ENCODE assay signal across 16 cellular contexts in the genomic region with DNA sequence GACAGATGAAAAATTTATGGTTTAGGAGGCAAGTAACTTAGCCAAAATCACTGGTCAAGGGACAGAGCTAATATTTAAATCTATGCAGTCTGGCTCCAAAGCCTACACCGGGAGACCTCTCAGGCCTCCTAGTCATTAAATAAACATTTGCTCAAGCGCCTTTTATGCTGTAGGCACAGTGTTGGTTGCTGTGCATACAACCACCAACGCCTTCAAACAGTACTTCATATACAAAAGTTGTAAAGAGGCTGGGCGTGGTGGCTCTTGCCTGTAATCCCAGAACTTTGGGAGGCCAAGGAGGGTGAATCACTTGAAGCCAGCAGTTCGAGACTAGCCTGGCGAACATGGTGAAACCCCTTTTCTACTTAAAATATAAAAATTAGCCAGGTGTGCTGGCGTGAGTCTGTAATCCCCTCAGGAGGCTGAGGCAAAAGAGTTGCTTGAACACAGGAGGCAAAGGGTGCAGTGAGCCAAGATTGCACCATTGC.
DNase-seq lines count a peak whose midpoint lies in the region; FAIRE-seq lines count a peak whose summit lies in the region.
"Had no signal": no experiment of that assay in that cellular context is flagged by ENCODE, and none has a peak within 500 bp of the region (broad histone marks: within the 10 kb centered on the region; RNA-seq: fewer than 3 reads in every experiment).

No MANE protein-coding gene starts in this region.

- H3K27ac Mint-ChIP-seq in activated T-cell treated with anti-CD3 and anti-CD28 coated beads, Interleukin-2, amount 50 U/mL, for 24 hours, result no peak overlapping the region
- H3K27ac Mint-ChIP-seq: activated naive CD8-positive, alpha-beta T cell; dendritic cell treated with granulocyte-macrophage colony-stimulating factor and Interleukin-4, amounts not matched to agents 40 ng/mL and 50 ng/mL, for 4 days; nephron progenitor cell had no signal

- no peaks in the 10 kb centered on the region for H3K36me3 Mint-ChIP-seq in activated T-cell treated with anti-CD3 and anti-CD28 coated beads, Interleukin-2, amount 50 U/mL, for 24 hours (ENCODE audit: low read depth)
- H3K36me3 Mint-ChIP-seq: activated naive CD8-positive, alpha-beta T cell; IgD-negative memory B cell had no signal

- peak; percentile 57 for DNase-seq in NCI-H345 (lab: John Stamatoyannopoulos, UW)
- DNase-seq in NCI-H345 treated with DMSO at 0.1 percent for 48 hours (lab: John Stamatoyannopoulos, UW; ENCODE audit: unreplicated experiment), result no peak
- peak; percentile 80 for DNase-seq in RCC 7860 (ENCODE audit: low spot score)
- peak; percentile 49 for DNase-seq in fibroblast of the conjunctiva (ENCODE audit: low read depth)
- DNase-seq in activated T-cell treated with anti-CD3 and anti-CD28 coated beads, Interleukin-2, amount 50 U/mL, for 24 hours, result no peak
- DNase-seq in RPMI8226, result no peak
- no peak for DNase-seq in activated CD8-positive, alpha-beta memory T cell treated with anti-CD3 and anti-CD28 coated beads for 24 hours
- DNase-seq in foreskin melanocyte, result no peak
- DNase-seq: ACHN, DMS 273 treated with DMSO at 0.1 percent for 48 hours, kidney glomerular epithelial cell, nephron progenitor cell had no signal

- no peaks in the 10 kb centered on the region for H3K27me3 Mint-ChIP-seq in activated T-cell treated with anti-CD3 and anti-CD28 coated beads, Interleukin-2, amount 50 U/mL, for 24 hours
- H3K27me3 Mint-ChIP-seq: dendritic cell treated with granulocyte-macrophage colony-stimulating factor and Interleukin-4, amounts not matched to agents 40 ng/mL and 50 ng/mL, for 4 days had no signal

- no peak overlapping the region for H3K4me3 Mint-ChIP-seq in activated T-cell treated with anti-CD3 and anti-CD28 coated beads, Interleukin-2, amount 50 U/mL, for 24 hours
- H3K4me3 Mint-ChIP-seq: activated naive CD8-positive, alpha-beta T cell; dendritic cell treated with granulocyte-macrophage colony-stimulating factor and Interleukin-4, amounts not matched to agents 40 ng/mL and 50 ng/mL, for 4 days; IgD-negative memory B cell; nephron progenitor cell had no signal

- FAIRE-seq in RCC 7860 (lab: Jason Lieb, UNC), result no peak
- FAIRE-seq: GM12878 had no signal

- no peaks in the 10 kb centered on the region for H3K9me3 Mint-ChIP-seq in activated T-cell treated with anti-CD3 and anti-CD28 coated beads, Interleukin-2, amount 50 U/mL, for 24 hours
- H3K9me3 Mint-ChIP-seq: dendritic cell treated with granulocyte-macrophage colony-stimulating factor and Interleukin-4, amounts not matched to agents 40 ng/mL and 50 ng/mL, for 4 days; nephron progenitor cell had no signal

- H3K4me1 Mint-ChIP-seq in activated T-cell treated with anti-CD3 and anti-CD28 coated beads, Interleukin-2, amount 50 U/mL, for 24 hours (ENCODE audit: low read depth), result no peaks in the 10 kb centered on the region
- H3K4me1 Mint-ChIP-seq: IgD-negative memory B cell had no signal

Comparison
In these comparisons a context has a peak if more than half of its experiments do, and no peak if none do; other contexts are left out.
1. DNase-seq: peak in NCI-H345 (single experiment), RCC 7860 (single experiment) and fibroblast of the conjunctiva (single experiment); none in NCI-H345 treated with DMSO at 0.1 percent for 48 hours (single experiment), activated T-cell treated with anti-CD3 and anti-CD28 coated beads, Interleukin-2, amount 50 U/mL, for 24 hours (single experiment), RPMI8226 (single experiment), activated CD8-positive, alpha-beta memory T cell treated with anti-CD3 and anti-CD28 coated beads for 24 hours (single experiment) and foreskin melanocyte (single experiment).